In genomic region chr13:61485128-61485765, GRCh38 we compare ENCODE assay signal across 8 cellular contexts.
"Had no signal": no experiment of that assay in that cellular context is flagged by ENCODE, and none has a peak within 500 bp of the region (broad histone marks: within the 10 kb centered on the region; RNA-seq: fewer than 3 reads in every experiment).

No MANE protein-coding gene starts in this region.

- H3K4me2 ChIP-seq: KMS-11 had no signal

- H3K27ac ChIP-seq: HL-60, KMS-11 had no signal

- H3K4me1 Mint-ChIP-seq: IgD-negative memory B cell had no signal

- H3K36me3 Mint-ChIP-seq: IgD-negative memory B cell had no signal

- H3K4me3 Mint-ChIP-seq: IgD-negative memory B cell had no signal

- FAIRE-seq: HTR-8/SVneo had no signal

- H3K9ac ChIP-seq: KMS-11 had no signal

- H3K27me3 Mint-ChIP-seq: IgD-negative memory B cell had no signal

- DNase-seq: IMR-90, Karpas-422, KBM-7, KG1 had no signal

- H3K27ac Mint-ChIP-seq: IgD-negative memory B cell had no signal
